Comparison of ENCODE assay signal across 2 cellular contexts in genomic region chr17:50423553-50424159, GRCh38.
A peak's percentile ranks its signal among the peaks of the same experiment; 100 is the strongest.
TF ChIP-seq lines count a peak whose summit lies in the region.

No MANE protein-coding gene starts in this region.

TF ChIP-seq in GM23338, 12 proteins besides CTCF, POLR2A, EP300 and RAD21:
- TF ChIP-seq NANOG (IDR thresholded peaks at IDR 0.05; ENCODE audit: borderline replicate concordance): no peak

TF ChIP-seq in endothelial cell of umbilical vein, 7 proteins besides CTCF, POLR2A, EP300 and RAD21:
- TF ChIP-seq POLR2AphosphoS5 (IDR thresholded peaks at IDR 0.05; ENCODE audit: insufficient read depth, low read depth, low read length): no peak
- TF ChIP-seq GATA2 (IDR thresholded peaks at IDR 0.05; ENCODE audit: insufficient read depth, insufficient read length, low read depth, low read length): no peak
- TF ChIP-seq, protein P1, sequence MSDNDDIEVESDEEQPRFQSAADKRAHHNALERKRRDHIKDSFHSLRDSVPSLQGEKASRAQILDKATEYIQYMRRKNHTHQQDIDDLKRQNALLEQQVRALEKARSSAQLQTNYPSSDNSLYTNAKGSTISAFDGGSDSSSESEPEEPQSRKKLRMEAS (IDR thresholded peaks at IDR 0.05; ENCODE audit: insufficient read depth, insufficient read length): no peak
- TF ChIP-seq FOS (IDR thresholded peaks at IDR 0.05; ENCODE audit: borderline replicate concordance, insufficient read depth, low read length): peak; percentile 60
- no peak for TF ChIP-seq MYC (IDR thresholded peaks at IDR 0.05; ENCODE audit: low read depth, low read length)
- no peak for TF ChIP-seq EZH2 (IDR thresholded peaks at IDR 0.05; ENCODE audit: borderline replicate concordance, low read depth, low read length, severe bottlenecking)
- peak; percentile 37 for TF ChIP-seq JUN (IDR thresholded peaks at IDR 0.05; ENCODE audit: borderline replicate concordance, insufficient read depth, insufficient read length, low read depth)
